1 cellular context compared by ENCODE assay signal in the genomic region with DNA sequence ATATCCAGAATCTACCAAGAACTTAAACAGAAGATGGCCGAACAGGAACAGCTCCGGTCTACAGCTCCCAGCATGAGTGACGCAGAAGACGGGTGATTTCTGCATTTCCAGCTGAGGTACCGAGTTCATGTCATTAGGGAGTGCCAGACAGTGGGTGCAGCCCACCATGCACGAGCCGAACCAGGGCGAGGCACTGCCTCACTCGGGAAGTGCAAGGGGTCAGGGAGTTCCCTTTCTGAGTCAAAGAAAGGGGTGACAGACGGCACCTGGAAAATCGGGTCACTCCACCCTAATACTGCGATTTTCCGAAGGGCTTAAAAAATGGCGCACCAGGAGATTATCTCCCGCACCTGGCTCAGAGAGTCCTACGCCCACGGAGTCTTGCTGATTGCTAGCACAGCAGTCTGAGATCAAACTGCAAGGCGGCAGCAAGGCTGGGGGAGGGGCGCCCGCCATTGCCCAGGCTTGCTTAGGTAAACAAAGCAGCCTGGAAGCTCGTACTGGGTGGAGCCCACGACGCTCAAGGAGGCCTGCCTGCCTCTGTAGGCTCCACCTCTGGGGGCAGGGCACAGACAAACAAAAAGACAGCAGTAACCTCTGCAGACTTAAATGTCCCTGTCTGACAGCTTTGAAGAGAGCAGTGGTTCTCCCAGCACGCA.
TF ChIP-seq lines count a peak whose summit lies in the region.
"Not testable (repeated sequence)": the region's sequence is repeated elsewhere in the genome, so short reads cannot be mapped to it uniquely, and the experiment has no call there.

No MANE protein-coding gene starts in this region.

TF ChIP-seq in HepG2, 621 proteins besides CTCF, POLR2A, EP300 and RAD21 (continued from another document):
- TF ChIP-seq SALL1 (CRISPR knock-in tag; IDR thresholded peaks at IDR 0.05) (peak; percentile 28; the same call in 1 of the 2 replicates), FOXA1 (CRISPR knock-in tag; IDR thresholded peaks at IDR 0.05) (peak; percentile 69), ZFX (CRISPR knock-in tag; IDR thresholded peaks at IDR 0.05; ENCODE audit: low read depth) (peak; percentile 25; the same call in 1 of the 2 replicates), AHR (CRISPR knock-in tag; IDR thresholded peaks at IDR 0.05) (0 out of 2 replicates have a peak, but pooled peaks have one; percentile 29), GABPB1 (CRISPR knock-in tag; IDR thresholded peaks at IDR 0.05) (peak; percentile 19), ZBTB7B (CRISPR knock-in tag; IDR thresholded peaks at IDR 0.05) (0 out of 2 replicates have a peak, but pooled peaks have one; percentile 43)
- not testable (repeated sequence) for TF ChIP-seq FOXA1 (IDR thresholded peaks at IDR 0.05)
